34 cellular contexts compared by ENCODE assay signal in genomic region chr7:7035851-7036250, GRCh38.
"Had no signal": no experiment of that assay in that cellular context is flagged by ENCODE, and none has a peak within 500 bp of the region (broad histone marks: within the 10 kb centered on the region; RNA-seq: fewer than 3 reads in every experiment).

No MANE protein-coding gene starts in this region.

- H3K36me3 ChIP-seq: MG63 had no signal

- DNase-seq: Karpas-422, Kasumi-1, KG1, MG63, MV-4-11, NCI-H1048, NCI-H1092, NCI-H1092 treated with DMSO at 0.1 percent for 48 hours, NCI-H1105, NCI-H1105 treated with DMSO at 0.1 percent for 48 hours, NCI-H1417, NCI-H1417 treated with DMSO at 0.1 percent for 48 hours, NCI-H1436, NCI-H1436 treated with DMSO at 0.1 percent for 48 hours, NCI-H146, NCI-H1694, NCI-H1694 treated with DMSO at 0.1 percent for 48 hours, NCI-H187, NCI-H187 treated with DMSO at 0.1 percent for 48 hours, NCI-H1930, NCI-H2029, NCI-H2029 treated with DMSO at 0.1 percent for 48 hours, NCI-H2081, NCI-H2081 treated with DMSO at 0.1 percent for 48 hours, NCI-H2107, NCI-H2171, NCI-H2171 treated with DMSO at 0.1 percent for 48 hours, NCI-H2227 treated with DMSO at 0.1 percent for 48 hours, NCI-H226, NCI-H345, NCI-H446, NCI-H446 treated with DMSO at 0.1 percent for 48 hours, NCI-H510A had no signal

- H3K4me3 ChIP-seq: MG63 had no signal

- H3K4me2 ChIP-seq: KMS-11 had no signal

- H3K27me3 ChIP-seq: MG63 had no signal

- H3K9ac ChIP-seq: KMS-11 had no signal

- H3K27ac ChIP-seq: KMS-11 had no signal

- H3K9me3 ChIP-seq: MG63 had no signal
